ENCODE assay signal across 8 cellular contexts in the genomic region with DNA sequence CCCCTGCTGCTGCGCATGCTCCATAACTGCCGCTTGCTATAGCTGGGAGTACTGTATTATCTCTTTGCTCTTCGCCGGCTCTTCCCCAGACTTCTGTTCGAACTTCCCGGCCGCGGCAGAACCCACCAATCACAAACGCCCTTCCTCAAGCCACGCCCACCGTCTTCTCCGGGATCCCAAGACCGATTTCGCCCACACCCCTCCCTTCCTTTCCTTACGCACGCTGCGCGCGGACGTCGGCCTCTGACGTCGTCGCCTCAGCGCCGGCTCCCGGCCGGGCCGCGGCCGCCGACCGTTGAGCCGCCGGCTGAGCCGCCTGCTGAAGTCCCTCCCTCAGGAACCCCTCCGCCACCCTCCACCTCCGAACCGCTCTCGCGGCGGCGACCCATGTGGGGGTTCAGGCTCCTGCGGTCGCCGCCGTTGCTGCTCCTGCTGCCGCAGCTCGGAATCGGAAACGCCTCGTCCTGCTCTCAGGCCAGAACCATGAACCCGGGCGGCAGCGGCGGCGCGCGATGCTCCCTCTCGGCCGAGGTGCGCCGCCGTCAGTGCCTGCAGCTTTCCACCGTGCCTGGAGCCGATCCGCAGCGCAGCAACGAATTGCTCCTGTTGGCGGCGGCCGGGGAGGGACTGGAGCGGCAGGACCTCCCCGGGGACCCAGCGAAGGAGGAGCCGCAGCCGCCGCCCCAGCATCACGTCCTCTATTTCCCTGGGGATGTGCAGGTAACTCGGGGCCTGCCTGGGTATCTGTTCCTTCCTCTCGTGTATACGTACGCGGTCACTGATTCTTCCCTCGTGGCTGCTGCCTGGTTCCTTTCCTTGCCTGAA. TPM values are rescaled to one million over a fixed set of nuclear protein-coding genes. Genes with fewer than 3 reads are reported as not detected.
DNase-seq lines count a peak whose midpoint lies in the region; ATAC-seq, FAIRE-seq and TF ChIP-seq lines count a peak whose summit lies in the region.

A gene with protein sequence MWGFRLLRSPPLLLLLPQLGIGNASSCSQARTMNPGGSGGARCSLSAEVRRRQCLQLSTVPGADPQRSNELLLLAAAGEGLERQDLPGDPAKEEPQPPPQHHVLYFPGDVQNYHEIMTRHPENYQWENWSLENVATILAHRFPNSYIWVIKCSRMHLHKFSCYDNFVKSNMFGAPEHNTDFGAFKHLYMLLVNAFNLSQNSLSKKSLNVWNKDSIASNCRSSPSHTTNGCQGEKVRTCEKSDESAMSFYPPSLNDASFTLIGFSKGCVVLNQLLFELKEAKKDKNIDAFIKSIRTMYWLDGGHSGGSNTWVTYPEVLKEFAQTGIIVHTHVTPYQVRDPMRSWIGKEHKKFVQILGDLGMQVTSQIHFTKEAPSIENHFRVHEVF (plus strand): TSS at position 242 of the 825 bp plus-strand sequence. CDS start 146 bp downstream, at position 388.

- DNase-seq in D721Med (ENCODE audit: insufficient read length, low spot score), result peak; percentile 58
- peak; percentile 86 for DNase-seq in HuH-7.5 (ENCODE audit: low spot score)
- peak; percentile 96 for DNase-seq in OCI-LY7 (ENCODE audit: low spot score)
- peak; percentile 95 for DNase-seq in activated T-cell treated with anti-CD3 and anti-CD28 coated beads for 24 hours (ENCODE audit: low read depth)
- peak; percentile 99 for DNase-seq in epithelial cell of esophagus (ENCODE audit: low read depth)
- peak; percentile 77 to 80 for DNase-seq in stimulated activated CD8-positive, alpha-beta memory T cell treated with anti-CD3 and anti-CD28 coated beads, Interleukin-4, amount 100 ng/mL, for 1 hour (ENCODE audit: low read depth in 2 of 2, low spot score in 1 of 2)

- H3K4me2 ChIP-seq in OCI-LY7 (ENCODE audit: low read length), result peak within 1 kb of the TSS; percentile 84

- peak within 1 kb of the TSS; percentile 97 for H2AFZ ChIP-seq in OCI-LY7 (ENCODE audit: low read length)

- H3K79me2 ChIP-seq in OCI-LY7 (ENCODE audit: insufficient read depth, low read depth, low read length), result peaks cover 61% of the 10 kb centered on the region

- no peak for TF ChIP-seq CTCF in D721Med (IDR thresholded peaks at IDR 0.05; ENCODE audit: insufficient read depth, missing control alignments)
- no peak for TF ChIP-seq CTCF in OCI-LY7 (conservative IDR thresholded peaks at IDR 0.05; ENCODE audit: low read length)
- TF ChIP-seq CTCF in epithelial cell of esophagus (IDR thresholded peaks at IDR 0.05; ENCODE audit: insufficient read depth, low read depth, low read length, missing control alignments), result no peak

- FAIRE-seq in D721Med (lab: Jason Lieb, UNC), result no peak

- BruUV-seq in OCI-LY7 (replicated peaks; lab: Mats Ljungman, UMichigan), result no TSS peak

- H3K27ac ChIP-seq in OCI-LY7 (ENCODE audit: low read depth, low read length, poor library complexity, severe bottlenecking), result peak within 1 kb of the TSS; percentile 85

- peaks cover 12% of the 10 kb centered on the region; the same call in 1 of the 2 replicates for H3K9me3 ChIP-seq in OCI-LY7 (ENCODE audit: low read length)
- H3K9me3 ChIP-seq in mononuclear cell (ENCODE audit: low read depth, low read length), result no peaks in the 10 kb centered on the region

- intact Hi-C loops in OCI-LY7 (cut with micrococcal nuclease; ENCODE audit: unreplicated experiment), result loop anchor here (2.0 kb wide), 1 partner anchor 44 kb away; a partner anchor contains a TSS

- POLR2A ChIA-PET in OCI-LY7 (lab: Charles Lee), result interaction anchor here (0.6 to 1.3 kb wide), 10 partner anchors 8 to 614 kb away, joined by 3 to 7 read pairs (median 3); a partner anchor contains a TSS

- H3K4me3 ChIP-seq in OCI-LY7 (ENCODE audit: low read depth, low read length, poor library complexity, severe bottlenecking) (peak within 1 kb of the TSS; percentile 89), epithelial cell of esophagus (ENCODE audit: low read length) (peak within 1 kb of the TSS; percentile 92), mononuclear cell (ENCODE audit: low read length) (peak within 1 kb of the TSS; percentile 94)

- H3K4me1 ChIP-seq in OCI-LY7 (ENCODE audit: insufficient read depth, low read length, poor library complexity, severe bottlenecking) (peaks cover 29% of the 10 kb centered on the region), mononuclear cell (ENCODE audit: insufficient read depth, low read length) (peaks cover 26% of the 10 kb centered on the region)

- H3K36me3 ChIP-seq in OCI-LY7 (ENCODE audit: insufficient read depth, low read length), result peaks cover 33% of the 10 kb centered on the region

- peaks cover 22% of the 10 kb centered on the region; the same call in 1 of the 2 replicates for H4K20me1 ChIP-seq in OCI-LY7 (ENCODE audit: insufficient read depth, low read length)

- H3K9me2 ChIP-seq in OCI-LY7 (ENCODE audit: insufficient read depth, low read length), result no peaks in the 10 kb centered on the region

- CTCF ChIA-PET in OCI-LY7 (lab: Charles Lee; ENCODE audit: unreplicated experiment), result no interaction called here

- ATAC-seq in GM21526 (IDR thresholded peaks at IDR 0.05; ENCODE audit: low FRiP score, unreplicated experiment), result peak; percentile 94

- no peaks in the 10 kb centered on the region for H3K27me3 ChIP-seq in mononuclear cell (ENCODE audit: insufficient read depth, low read length)

RNA-seq across cellular contexts. Expression of the gene that starts here (rescaled TPM):
- 10.7 and 14.0 TPM in 2 replicates for total RNA-seq in OCI-LY7 (2014; rRNA removed; shearing (Covaris generic))
- 17.5 and 18.9 TPM in 2 replicates for total RNA-seq in OCI-LY7 (2022)
- 19.7 TPM for total RNA-seq in mononuclear cell

Comparison
In these comparisons a context has a peak if more than half of its experiments do, and no peak if none do; other contexts are left out.
1. Peak in every context shown above with its lines: DNase-seq, ATAC-seq, H3K4me3 ChIP-seq and H3K27ac ChIP-seq.